24 cellular contexts compared by ENCODE assay signal in genomic region chr13:28441533-28441928, GRCh38. TPM values are rescaled to one million over a fixed set of nuclear protein-coding genes. Genes with fewer than 3 reads are reported as not detected.
"Had no signal": no experiment of that assay in that cellular context is flagged by ENCODE, and none has a peak within 500 bp of the region (broad histone marks: within the 10 kb centered on the region; RNA-seq: fewer than 3 reads in every experiment).

No MANE protein-coding gene starts in this region.

- H3K36me3 ChIP-seq: left lung, neutrophil, right lobe of liver, stomach, thyroid gland, vagina had no signal

- H3K9me3 Mint-ChIP-seq: effector memory CD8-positive, alpha-beta T cell; natural killer cell treated with Interleukin-12 subunit alpha and Interleukin-12 subunit beta and Interleukin-15 and Interleukin-18, amount 100 ng/mL, for 72 hours had no signal

- H3K9ac ChIP-seq: parathyroid adenoma had no signal

- H3K27ac ChIP-seq: left lung, neutrophil, parathyroid adenoma, right lobe of liver, stomach, thyroid gland, vagina had no signal

- ATAC-seq: effector memory CD8-positive, alpha-beta T cell; left cardiac atrium; left lung; mucosa of descending colon; natural killer cell treated with Interleukin-12 subunit alpha and Interleukin-12 subunit beta and Interleukin-15 and Interleukin-18, amount 100 ng/mL, for 72 hours; right lobe of liver had no signal

- H3K4me1 Mint-ChIP-seq: mesothelial cell of epicardium, naive B cell had no signal

- H3K4me3 ChIP-seq: left lung, mucosa of descending colon, right lobe of liver, stomach, thyroid gland, vagina had no signal

- H3K27me3 ChIP-seq: left lung, right lobe of liver, stomach, thyroid gland, vagina had no signal

- H3K4me3 Mint-ChIP-seq: effector memory CD8-positive, alpha-beta T cell; mesothelial cell of epicardium; natural killer cell treated with Interleukin-12 subunit alpha and Interleukin-12 subunit beta and Interleukin-15 and Interleukin-18, amount 100 ng/mL, for 72 hours; neural crest cell had no signal

- H3K9me3 ChIP-seq: mucosa of descending colon, right lobe of liver, thyroid gland, vagina had no signal

- H3K27ac Mint-ChIP-seq: effector memory CD8-positive, alpha-beta T cell; mesothelial cell of epicardium; natural killer cell treated with Interleukin-12 subunit alpha and Interleukin-12 subunit beta and Interleukin-15 and Interleukin-18, amount 100 ng/mL, for 72 hours; progenitor cell of endocrine pancreas had no signal

- H3K4me1 ChIP-seq: left lung, parathyroid adenoma, right lobe of liver, stomach, thyroid gland, vagina had no signal

- H3K36me3 Mint-ChIP-seq: mesothelial cell of epicardium had no signal

- DNase-seq: cortex of kidney; effector memory CD8-positive, alpha-beta T cell; head of caudate nucleus; left cardiac atrium; left lung; mesenchymal stem cell; mucosa of descending colon; naive B cell; right lobe of liver; small intestine; stimulated activated CD4-positive, alpha-beta T cell treated with anti-CD3 and anti-CD28 coated beads, Interleukin-1b, Interleukin-23, amount 100 ng/mL, for 48 hours; stimulated activated CD4-positive, alpha-beta T cell treated with anti-CD3 and anti-CD28 coated beads, Interleukin-4, amount 100 ng/mL, for 1 hour; stimulated activated CD8-positive, alpha-beta memory T cell treated with anti-CD3 and anti-CD28 coated beads, Interleukin-4, amount 100 ng/mL, for 48 hours; stimulated activated naive CD4-positive, alpha-beta T cell treated with Interleukin-2 at 50 U/mL for 16 hours; stomach; trophoblast cell had no signal

RNA-seq across cellular contexts. Expression of gene FLT1, which starts 53.4 kb away (rescaled TPM):
- total RNA-seq: neural crest cell had no signal
